Comparison of ENCODE assay signal across 31 cellular contexts in the genomic region with DNA sequence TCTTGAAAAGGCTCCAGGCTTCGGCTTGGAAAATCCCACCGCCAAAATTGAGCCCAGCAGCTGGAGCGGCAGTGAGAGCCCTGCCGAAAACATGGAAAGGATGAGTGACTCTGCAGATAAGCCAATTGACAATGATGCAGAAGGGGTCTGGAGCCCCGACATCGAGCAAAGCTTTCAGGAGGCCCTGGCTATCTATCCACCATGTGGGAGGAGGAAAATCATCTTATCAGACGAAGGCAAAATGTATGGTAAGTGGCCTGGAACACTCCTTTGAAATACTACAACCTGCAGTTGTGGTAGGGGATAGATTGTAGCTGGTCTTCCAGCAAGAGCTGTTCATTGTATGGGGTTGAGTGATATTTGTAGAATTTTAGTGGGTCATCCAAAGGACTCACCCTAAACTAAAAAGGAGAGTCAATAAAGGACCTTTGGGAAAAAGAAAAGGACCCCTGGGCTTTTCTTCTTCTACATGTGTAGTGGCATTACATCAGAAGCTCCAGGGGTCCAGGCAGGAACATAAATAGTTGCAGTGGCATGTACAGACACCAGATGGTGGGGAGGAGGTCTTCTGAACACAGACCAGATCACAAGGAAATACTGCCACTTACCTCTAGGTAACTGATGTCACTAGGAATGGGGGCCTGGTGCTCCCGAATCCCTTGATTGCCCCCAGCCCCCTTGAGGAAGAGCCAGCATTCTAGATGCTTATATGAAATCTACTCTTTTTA.
DNase-seq lines count a peak whose midpoint lies in the region; ATAC-seq and TF ChIP-seq lines count a peak whose summit lies in the region.
"Had no signal": no experiment of that assay in that cellular context is flagged by ENCODE, and none has a peak within 500 bp of the region (broad histone marks: within the 10 kb centered on the region; RNA-seq: fewer than 3 reads in every experiment).

No MANE protein-coding gene starts in this region.

- 46% methylated on average over 8 of the region's 8 CpGs for WGBS in smooth muscle cell (ENCODE audit: low lambda C conversion rate)

- no peaks in the 10 kb centered on the region for H3K27me3 ChIP-seq in smooth muscle cell (ENCODE audit: low read depth)
- H3K27me3 ChIP-seq: adrenal gland, brain microvascular endothelial cell, gastroesophageal sphincter, hepatocyte, ovary had no signal

- H3K79me2 ChIP-seq in smooth muscle cell (ENCODE audit: low read depth) = peaks cover 100% of the 10 kb centered on the region

- peak overlapping the region; percentile 0 for H3K9ac ChIP-seq in smooth muscle cell (ENCODE audit: low read depth)
- H3K9ac ChIP-seq: KMS-11 had no signal

- H3K9me3 ChIP-seq in smooth muscle cell (replicated peaks; ENCODE audit: low read depth) = no peaks in the 10 kb centered on the region
- H3K9me3 ChIP-seq: A549, adrenal gland, gastroesophageal sphincter, lower lobe of right lung, ovary, spleen had no signal

- H3K27ac Mint-ChIP-seq in glutamatergic neuron (ENCODE audit: unreplicated experiment) = peak overlapping the region; percentile 98
- no peak overlapping the region for H3K27ac Mint-ChIP-seq in effector memory CD8-positive, alpha-beta T cell
- H3K27ac Mint-ChIP-seq: activated CD4-positive, alpha-beta T cell treated with anti-CD3 and anti-CD28 coated beads for 36 hours; activated naive CD4-positive, alpha-beta T cell treated with anti-CD3 and anti-CD28 coated beads, Interleukin-2, amount 10 ng/mL, durations not matched to agents 7 days and 5 days; activated T-helper 17 cell treated with anti-CD3 and anti-CD28 coated beads, Interleukin-2, amount 50 U/mL, for 72 hours; B cell; CD8-positive, alpha-beta T cell; natural killer cell had no signal

- H3K36me3 ChIP-seq in smooth muscle cell (ENCODE audit: low read depth) = no peaks in the 10 kb centered on the region
- H3K36me3 ChIP-seq: ovary had no signal

- peak overlapping the region; percentile 56 for H3K4me2 ChIP-seq in smooth muscle cell
- H3K4me2 ChIP-seq: A549, hepatocyte, KMS-11 had no signal

- H3K27me3 Mint-ChIP-seq in glutamatergic neuron (ENCODE audit: unreplicated experiment) = peaks cover 18% of the 10 kb centered on the region
- peaks cover 34 to 64% of the 10 kb centered on the region in 2 donors for H3K27me3 Mint-ChIP-seq in effector memory CD8-positive, alpha-beta T cell

- peaks cover 56% of the 10 kb centered on the region for H3K4me1 Mint-ChIP-seq in glutamatergic neuron (ENCODE audit: low read depth, unreplicated experiment)
- no peaks in the 10 kb centered on the region for H3K4me1 Mint-ChIP-seq in effector memory CD8-positive, alpha-beta T cell (ENCODE audit: low read depth in 2 of 2)
- H3K4me1 Mint-ChIP-seq: activated naive CD4-positive, alpha-beta T cell treated with anti-CD3 and anti-CD28 coated beads, Interleukin-2, amount 10 ng/mL, durations not matched to agents 7 days and 5 days; activated T-helper 17 cell treated with anti-CD3 and anti-CD28 coated beads, Interleukin-2, amount 50 U/mL, for 72 hours; B cell; natural killer cell had no signal

- peaks cover 23% of the 10 kb centered on the region for H3K4me1 ChIP-seq in smooth muscle cell (ENCODE audit: low read depth)

- H3K36me3 Mint-ChIP-seq in glutamatergic neuron (ENCODE audit: unreplicated experiment) = peaks cover 5% of the 10 kb centered on the region
- no peaks in the 10 kb centered on the region for H3K36me3 Mint-ChIP-seq in effector memory CD8-positive, alpha-beta T cell (ENCODE audit: insufficient read depth)
- H3K36me3 Mint-ChIP-seq: activated naive CD4-positive, alpha-beta T cell treated with anti-CD3 and anti-CD28 coated beads, Interleukin-2, amount 10 ng/mL, durations not matched to agents 7 days and 5 days; CD8-positive, alpha-beta T cell; natural killer cell had no signal

- peaks cover 20% of the 10 kb centered on the region for H3K9me3 Mint-ChIP-seq in glutamatergic neuron (ENCODE audit: unreplicated experiment)
- no peaks in the 10 kb centered on the region for H3K9me3 Mint-ChIP-seq in effector memory CD8-positive, alpha-beta T cell
- H3K9me3 Mint-ChIP-seq: activated naive CD4-positive, alpha-beta T cell treated with anti-CD3 and anti-CD28 coated beads, Interleukin-2, amount 10 ng/mL, durations not matched to agents 7 days and 5 days; activated T-helper 17 cell treated with anti-CD3 and anti-CD28 coated beads, Interleukin-2, amount 50 U/mL, for 72 hours; CD8-positive, alpha-beta T cell; natural killer cell had no signal

- TF ChIP-seq CTCF in glutamatergic neuron (IDR thresholded peaks at IDR 0.05; ENCODE audit: partially characterized antibody, unreplicated experiment) = peak; percentile 13
- TF ChIP-seq CTCF in smooth muscle cell (IDR thresholded peaks at IDR 0.05; ENCODE audit: borderline replicate concordance, insufficient read depth, poor library complexity, severe bottlenecking) = no peak

- no peak for ATAC-seq in effector memory CD8-positive, alpha-beta T cell (replicated peaks)
- ATAC-seq: A549; activated CD4-positive, alpha-beta T cell treated with anti-CD3 and anti-CD28 coated beads for 36 hours; activated T-helper 17 cell treated with anti-CD3 and anti-CD28 coated beads, Interleukin-2, amount 50 U/mL, for 72 hours; CD8-positive, alpha-beta T cell; gastroesophageal sphincter; lower lobe of right lung; natural killer cell; stimulated activated naive CD8-positive, alpha-beta T cell treated with anti-CD3 and anti-CD28 coated beads, Interleukin-15, Interleukin-2, amounts not matched to agents 100 U/mL and 50 U/mL, for 24 hours had no signal

- peaks cover 41% of the 10 kb centered on the region for H3F3A ChIP-seq in smooth muscle cell (ENCODE audit: low read depth)

- H4K20me1 ChIP-seq in smooth muscle cell (ENCODE audit: low read depth) = peaks cover 65% of the 10 kb centered on the region

- H3K4me3 Mint-ChIP-seq in glutamatergic neuron (ENCODE audit: unreplicated experiment) = peak overlapping the region; percentile 71
- H3K4me3 Mint-ChIP-seq in effector memory CD8-positive, alpha-beta T cell = no peak overlapping the region
- H3K4me3 Mint-ChIP-seq: activated CD4-positive, alpha-beta T cell treated with anti-CD3 and anti-CD28 coated beads for 36 hours; activated naive CD4-positive, alpha-beta T cell treated with anti-CD3 and anti-CD28 coated beads, Interleukin-2, amount 10 ng/mL, durations not matched to agents 7 days and 5 days; activated T-helper 17 cell treated with anti-CD3 and anti-CD28 coated beads, Interleukin-2, amount 50 U/mL, for 72 hours; B cell; CD8-positive, alpha-beta T cell; natural killer cell had no signal

- no peak overlapping the region for H3K4me3 ChIP-seq in smooth muscle cell
- H3K4me3 ChIP-seq: A549, adrenal gland, gastroesophageal sphincter, hepatocyte, lower lobe of right lung, ovary, spleen had no signal

- no peak overlapping the region for H2AFZ ChIP-seq in smooth muscle cell (ENCODE audit: low read depth)
- H2AFZ ChIP-seq: hepatocyte had no signal

- DNase-seq in NCI-H748 (lab: John Stamatoyannopoulos, UW; ENCODE audit: unreplicated experiment) = peak; percentile 36
- DNase-seq in NCI-H748 treated with DMSO at 0.1 percent for 48 hours (lab: John Stamatoyannopoulos, UW) = no peak
- peak; percentile 79 for DNase-seq in NCI-H1694 (lab: John Stamatoyannopoulos, UW)
- DNase-seq in glutamatergic neuron = no peak
- DNase-seq in smooth muscle cell (lab: John Stamatoyannopoulos, UW; ENCODE audit: unreplicated experiment) = no peak
- no peak for DNase-seq in Ammon's horn (ENCODE audit: low spot score)
- DNase-seq in NCI-H2081 treated with DMSO at 0.1 percent for 48 hours (lab: John Stamatoyannopoulos, UW) = no peak
- no peak for DNase-seq in effector memory CD8-positive, alpha-beta T cell
- DNase-seq: activated CD4-positive, alpha-beta T cell treated with anti-CD3 and anti-CD28 coated beads for 36 hours; activated naive CD4-positive, alpha-beta T cell treated with anti-CD3 and anti-CD28 coated beads, Interleukin-2, amount 10 ng/mL, durations not matched to agents 7 days and 5 days; adrenal gland; brain microvascular endothelial cell; CD8-positive, alpha-beta T cell; kidney glomerular epithelial cell; lower lobe of right lung; MM.1S; natural killer cell; ovary; retina; SHP77 treated with DMSO at 0.1 percent for 48 hours; spleen; stimulated activated CD4-positive, alpha-beta T cell treated with anti-CD3 and anti-CD28 coated beads, Interleukin-2, amount 100 ng/mL, for 24 hours; stimulated activated naive CD8-positive, alpha-beta T cell treated with anti-CD3 and anti-CD28 coated beads, Interleukin-15, Interleukin-2, amounts not matched to agents 100 U/mL and 50 U/mL, for 24 hours; T-helper 9 cell had no signal

- H3K27ac ChIP-seq in smooth muscle cell (ENCODE audit: low read depth) = peak overlapping the region; percentile 72
- H3K27ac ChIP-seq: adrenal gland, brain microvascular endothelial cell, gastroesophageal sphincter, hepatocyte, HL-60, KMS-11, lower lobe of right lung, spleen had no signal

Comparison
In these comparisons a context has a peak if more than half of its experiments do, and no peak if none do; other contexts are left out.
1. DNase-seq: peak in NCI-H748 (single experiment) and NCI-H1694 (single experiment); none in NCI-H748 treated with DMSO at 0.1 percent for 48 hours (single experiment), glutamatergic neuron (single experiment), smooth muscle cell (single experiment), Ammon's horn (single experiment), NCI-H2081 treated with DMSO at 0.1 percent for 48 hours (single experiment) and effector memory CD8-positive, alpha-beta T cell (0 of 3).